ENCODE assay signal across 15 cellular contexts in genomic region chr7:138235207-138235606, GRCh38.
"Had no signal": no experiment of that assay in that cellular context is flagged by ENCODE, and none has a peak within 500 bp of the region (broad histone marks: within the 10 kb centered on the region; RNA-seq: fewer than 3 reads in every experiment).

No MANE protein-coding gene starts in this region.

- H3K4me1 ChIP-seq: esophagus squamous epithelium, tibial artery had no signal

- DNase-seq: cerebellar nuclear complex; esophagus squamous epithelium; foreskin fibroblast; immature natural killer cell; left ventricle myocardium superior; naive thymus-derived CD4-positive, alpha-beta T cell; right cardiac atrium; stimulated activated CD4-positive, alpha-beta T cell treated with anti-CD3 and anti-CD28 coated beads, Interleukin-4, amount 100 ng/mL, for 1 hour; stimulated activated CD8-positive, alpha-beta memory T cell treated with anti-CD3 and anti-CD28 coated beads, Interleukin-4, amount 100 ng/mL, for 48 hours; stimulated activated naive CD8-positive, alpha-beta T cell treated with anti-CD3 and anti-CD28 coated beads, Interleukin-15, Interleukin-2, amounts not matched to agents 100 U/mL and 50 U/mL, for 24 hours; tibial artery had no signal

- H3K9me3 ChIP-seq: tibial artery had no signal

- H3K27ac ChIP-seq: tibial artery had no signal

- FAIRE-seq: colon, keratinocyte had no signal

- ATAC-seq: left ventricle myocardium superior; naive thymus-derived CD4-positive, alpha-beta T cell; right cardiac atrium; stimulated activated effector memory CD8-positive, alpha-beta T cell treated with anti-CD3 and anti-CD28 coated beads, Interleukin-12 subunit alpha, Interleukin-12 subunit beta, amount 100 ng/mL, for 72 hours; stimulated activated naive CD8-positive, alpha-beta T cell treated with anti-CD3 and anti-CD28 coated beads, Interleukin-15, Interleukin-2, amounts not matched to agents 100 U/mL and 50 U/mL, for 24 hours had no signal

- H3K27me3 ChIP-seq: esophagus squamous epithelium, tibial artery had no signal

- H3K4me3 ChIP-seq: esophagus squamous epithelium, smooth muscle cell, tibial artery had no signal

- H3K36me3 ChIP-seq: esophagus squamous epithelium, tibial artery had no signal
